8 cellular contexts compared by ENCODE assay signal in the genomic region with DNA sequence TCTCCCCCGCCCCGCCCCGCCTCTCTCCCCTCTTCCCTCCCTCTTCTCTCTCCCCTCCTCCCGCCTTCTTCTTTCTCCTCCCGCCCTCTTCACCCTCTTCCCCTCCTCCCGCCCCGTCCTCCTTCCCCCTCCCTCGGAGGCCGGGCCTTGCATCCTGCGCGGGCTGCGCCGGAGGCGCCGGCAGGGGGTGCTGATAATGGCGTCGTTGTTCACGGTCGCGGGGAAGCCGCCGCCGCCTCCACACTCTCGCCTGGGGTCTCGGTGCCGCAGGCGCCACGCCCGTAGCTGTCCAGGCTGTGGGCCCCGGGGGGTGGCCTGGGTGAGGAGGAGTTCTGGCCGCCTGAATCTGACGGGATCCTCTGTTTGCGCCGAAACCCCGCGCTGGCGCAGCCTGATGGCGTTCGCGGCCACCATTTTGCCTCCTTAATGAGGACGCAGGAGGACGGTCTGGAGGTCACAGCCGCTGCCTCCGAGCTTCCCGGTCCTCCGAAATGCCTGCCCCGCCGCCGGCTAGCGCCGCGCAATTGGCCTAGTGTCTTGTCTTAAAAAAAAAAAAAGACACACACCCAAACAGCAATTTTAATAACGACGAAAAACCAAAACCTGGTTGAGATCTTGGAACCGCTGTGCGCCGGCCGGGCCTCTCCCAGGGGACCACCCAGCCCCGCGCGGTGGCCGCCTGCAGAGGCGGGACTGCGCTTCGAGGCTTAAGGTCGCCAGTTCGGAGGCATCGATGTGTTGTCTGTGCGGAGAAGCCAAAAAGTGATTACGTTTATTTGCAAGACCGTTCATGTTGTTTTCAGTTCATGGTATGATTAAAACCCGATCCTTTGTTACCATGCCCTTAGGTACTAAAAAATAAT.
A peak's percentile ranks its signal among the peaks of the same experiment; 100 is the strongest.
DNase-seq lines count a peak whose midpoint lies in the region; ATAC-seq and TF ChIP-seq lines count a peak whose summit lies in the region.

No MANE protein-coding gene starts in this region.

- TF ChIP-seq POLR2A in Peyer's patch (IDR thresholded peaks at IDR 0.05), result peak; percentile 48 to 60

- H3K36me3 Mint-ChIP-seq in naive thymus-derived CD4-positive, alpha-beta T cell, result peaks cover 0 to 4% (median 0%) of the 10 kb centered on the region in 5 donors
- no peaks in the 10 kb centered on the region for H3K36me3 Mint-ChIP-seq in stimulated activated memory B cell treated with anti-CD40 and anti-IgM and Interleukin-4, amounts not matched to agents 10 μg/mL and 1 μg/mL and 100 μg/mL, for 72 hours

- H3K27me3 ChIP-seq in GM23248 (replicated peaks; ENCODE audit: insufficient read depth) (no peaks in the 10 kb centered on the region), Karpas-422 (ENCODE audit: low read length) (no peaks in the 10 kb centered on the region), Peyer's patch (no peaks in the 10 kb centered on the region)
- no peaks in the 10 kb centered on the region for H3K27me3 ChIP-seq in naive thymus-derived CD4-positive, alpha-beta T cell (ENCODE audit: control insufficient read depth in 2 of 2, insufficient read depth in 2 of 2, low read length in 2 of 2)

- H3K4me2 ChIP-seq in GM23248 (ENCODE audit: unreplicated experiment) (peak overlapping the region; percentile 94), Karpas-422 (ENCODE audit: low read depth, low read length, poor library complexity, severe bottlenecking) (peak overlapping the region; percentile 97)

- H3K9me3 ChIP-seq in GM23248 (ENCODE audit: low read depth) (no peaks in the 10 kb centered on the region), Karpas-422 (ENCODE audit: low read length) (no peaks in the 10 kb centered on the region), Peyer's patch (no peaks in the 10 kb centered on the region)
- no peaks in the 10 kb centered on the region for H3K9me3 ChIP-seq in naive thymus-derived CD4-positive, alpha-beta T cell (ENCODE audit: control insufficient read depth in 2 of 3, low read length in 3 of 3)

- peak overlapping the region; percentile 100 for H3K9ac ChIP-seq in GM23248
- H3K9ac ChIP-seq in Karpas-422 (ENCODE audit: low read length), result peak overlapping the region; percentile 84

- 1 to 4% methylated on average over 42 to 70 of the region's 72 CpGs for WGBS in GM23248 (ENCODE audit: low coverage in 1 of 2, low lambda C conversion rate in 2 of 2, missing lambda C conversion rate in 2 of 2), 2 experiments

- peak; percentile 48 to 84 (median 71) for TF ChIP-seq CTCF in Peyer's patch (IDR thresholded peaks at IDR 0.05)

- intact Hi-C loops in naive thymus-derived CD4-positive, alpha-beta T cell (cut with micrococcal nuclease), result loop anchor here (1.0 to 5.0 kb wide), 14 partner anchors 53 to 1962 kb away; a partner anchor contains a TSS

- peaks cover 0 to 2% (median 0%) of the 10 kb centered on the region in 11 donors for H3K9me3 Mint-ChIP-seq in naive thymus-derived CD4-positive, alpha-beta T cell
- H3K9me3 Mint-ChIP-seq in stimulated activated memory B cell treated with anti-CD40 and anti-IgM and Interleukin-4, amounts not matched to agents 10 μg/mL and 1 μg/mL and 100 μg/mL, for 72 hours, result no peaks in the 10 kb centered on the region

- peaks cover 24% of the 10 kb centered on the region for H3F3A ChIP-seq in GM23248 (ENCODE audit: insufficient read depth)

- H4K20me1 ChIP-seq in GM23248 (ENCODE audit: insufficient read depth), result no peaks in the 10 kb centered on the region
- H4K20me1 ChIP-seq in Karpas-422 (ENCODE audit: insufficient read depth, low read depth, low read length), result no peaks in the 10 kb centered on the region

- POLR2A ChIA-PET in naive thymus-derived CD4-positive, alpha-beta T cell (lab: Charles Lee), result interaction anchor here (0.6 to 9.7 kb wide), 15 partner anchors 15 to 1714 kb away, joined by 3 to 308 read pairs (median 4); a partner anchor contains a TSS

- ATAC-seq in naive thymus-derived CD4-positive, alpha-beta T cell, result peak; percentile 88
- peak; percentile 90 for ATAC-seq in stimulated activated memory B cell treated with anti-CD40 and anti-IgM and Interleukin-4, amounts not matched to agents 10 μg/mL and 1 μg/mL and 100 μg/mL, for 72 hours

- peak overlapping the region; percentile 91 for H3K4me3 ChIP-seq in GM23248
- peak overlapping the region; percentile 80 for H3K4me3 ChIP-seq in Karpas-422 (ENCODE audit: low read length)
- H3K4me3 ChIP-seq in Peyer's patch, result peak overlapping the region; percentile 64 to 86 (median 73)
- peak overlapping the region; percentile 81 for H3K4me3 ChIP-seq in naive thymus-derived CD4-positive, alpha-beta T cell (ENCODE audit: low read length)

- H3K36me3 ChIP-seq in GM23248 (ENCODE audit: low read depth) (no peaks in the 10 kb centered on the region), Karpas-422 (ENCODE audit: insufficient read depth, low read length) (no peaks in the 10 kb centered on the region), Peyer's patch (no peaks in the 10 kb centered on the region)
- peaks cover 0 to 12% (median 0%) of the 10 kb centered on the region in 3 experiments for H3K36me3 ChIP-seq in naive thymus-derived CD4-positive, alpha-beta T cell (ENCODE audit: control insufficient read depth in 2 of 3, insufficient read depth in 3 of 3, low read length in 3 of 3)

- peaks cover 18% of the 10 kb centered on the region for H3K4me1 ChIP-seq in GM23248 (ENCODE audit: insufficient read depth)
- peaks cover 19% of the 10 kb centered on the region for H3K4me1 ChIP-seq in Karpas-422 (ENCODE audit: low read length)
- peaks cover 0 to 7% (median 0%) of the 10 kb centered on the region in 4 donors for H3K4me1 ChIP-seq in Peyer's patch
- H3K4me1 ChIP-seq in naive thymus-derived CD4-positive, alpha-beta T cell (ENCODE audit: control insufficient read depth in 2 of 2, insufficient read depth in 2 of 2, low read length in 2 of 2), result peaks cover 5 to 12% of the 10 kb centered on the region in 2 donors

- DNase-seq in EH (ENCODE audit: low read depth) (peak; percentile 97), GM23248 (peak; percentile 97), Karpas-422 (peak; percentile 97), Peyer's patch (peak; percentile 91 to 96 (median 95)), activated T-helper 1 cell treated with Interleukin-2 at 50 U/mL for 16 hours (ENCODE audit: low read depth) (peak; percentile 89), fibroblast of gingiva (ENCODE audit: low read depth) (peak; percentile 97)
- peak; percentile 91 to 97 (median 95) for DNase-seq in naive thymus-derived CD4-positive, alpha-beta T cell

- H3K27ac ChIP-seq in GM23248, result peak overlapping the region; percentile 100
- peak overlapping the region; percentile 97 for H3K27ac ChIP-seq in Karpas-422 (ENCODE audit: low read length)
- peak overlapping the region; percentile 97 to 99 (median 98) for H3K27ac ChIP-seq in Peyer's patch
- H3K27ac ChIP-seq in naive thymus-derived CD4-positive, alpha-beta T cell (ENCODE audit: low read depth, low read length), result peak overlapping the region; percentile 99

- H2AFZ ChIP-seq in GM23248 (peak overlapping the region; percentile 86), Karpas-422 (ENCODE audit: low read length) (peak overlapping the region; percentile 73)

- H3K9me2 ChIP-seq in GM23248 (ENCODE audit: insufficient read depth), result no peaks in the 10 kb centered on the region
- no peaks in the 10 kb centered on the region for H3K9me2 ChIP-seq in Karpas-422 (replicated peaks; ENCODE audit: insufficient read depth, low read length)

- peaks cover 0 to 14% (median 0%) of the 10 kb centered on the region in 5 donors for H3K27me3 Mint-ChIP-seq in naive thymus-derived CD4-positive, alpha-beta T cell
- no peaks in the 10 kb centered on the region for H3K27me3 Mint-ChIP-seq in stimulated activated memory B cell treated with anti-CD40 and anti-IgM and Interleukin-4, amounts not matched to agents 10 μg/mL and 1 μg/mL and 100 μg/mL, for 72 hours

- H3K4me3 Mint-ChIP-seq in naive thymus-derived CD4-positive, alpha-beta T cell, result peak overlapping the region; percentile 91 to 95 (median 93)
- H3K4me3 Mint-ChIP-seq in stimulated activated memory B cell treated with anti-CD40 and anti-IgM and Interleukin-4, amounts not matched to agents 10 μg/mL and 1 μg/mL and 100 μg/mL, for 72 hours, result peak overlapping the region; percentile 93

- in situ Hi-C loops in GM23248 (cut with MboI), result no loop called here

- peaks cover 7 to 31% (median 25%) of the 10 kb centered on the region in 7 donors for H3K4me1 Mint-ChIP-seq in naive thymus-derived CD4-positive, alpha-beta T cell
- H3K4me1 Mint-ChIP-seq in stimulated activated memory B cell treated with anti-CD40 and anti-IgM and Interleukin-4, amounts not matched to agents 10 μg/mL and 1 μg/mL and 100 μg/mL, for 72 hours, result peaks cover 7% of the 10 kb centered on the region

- peaks cover 29% of the 10 kb centered on the region for H3K79me2 ChIP-seq in GM23248 (ENCODE audit: insufficient read depth)
- H3K79me2 ChIP-seq in Karpas-422 (ENCODE audit: low read length), result no peaks in the 10 kb centered on the region

- peak overlapping the region; percentile 97 to 100 (median 99) for H3K27ac Mint-ChIP-seq in naive thymus-derived CD4-positive, alpha-beta T cell
- H3K27ac Mint-ChIP-seq in stimulated activated memory B cell treated with anti-CD40 and anti-IgM and Interleukin-4, amounts not matched to agents 10 μg/mL and 1 μg/mL and 100 μg/mL, for 72 hours, result peak overlapping the region; percentile 100

- CTCF ChIA-PET in naive thymus-derived CD4-positive, alpha-beta T cell (lab: Charles Lee), result interaction anchor here (0.8 to 2.0 kb wide), 2 partner anchors 106 to 136 kb away, joined by 3 to 6 read pairs; no protein-coding TSS in a partner anchor

Comparison
In these comparisons a context has a peak if more than half of its experiments do, and no peak if none do; other contexts are left out.
1. Peak in every context shown above with its lines: DNase-seq, ATAC-seq, H3K4me3 ChIP-seq and H3K27ac ChIP-seq.